1 cellular context compared by ENCODE assay signal in genomic region chr11:63764712-63765631, GRCh38.
TF ChIP-seq lines count a peak whose summit lies in the region.

No MANE protein-coding gene starts in this region.

TF ChIP-seq in HepG2, 621 proteins besides CTCF, POLR2A, EP300 and RAD21 (continues in another document):
- TF ChIP-seq, protein P1, sequence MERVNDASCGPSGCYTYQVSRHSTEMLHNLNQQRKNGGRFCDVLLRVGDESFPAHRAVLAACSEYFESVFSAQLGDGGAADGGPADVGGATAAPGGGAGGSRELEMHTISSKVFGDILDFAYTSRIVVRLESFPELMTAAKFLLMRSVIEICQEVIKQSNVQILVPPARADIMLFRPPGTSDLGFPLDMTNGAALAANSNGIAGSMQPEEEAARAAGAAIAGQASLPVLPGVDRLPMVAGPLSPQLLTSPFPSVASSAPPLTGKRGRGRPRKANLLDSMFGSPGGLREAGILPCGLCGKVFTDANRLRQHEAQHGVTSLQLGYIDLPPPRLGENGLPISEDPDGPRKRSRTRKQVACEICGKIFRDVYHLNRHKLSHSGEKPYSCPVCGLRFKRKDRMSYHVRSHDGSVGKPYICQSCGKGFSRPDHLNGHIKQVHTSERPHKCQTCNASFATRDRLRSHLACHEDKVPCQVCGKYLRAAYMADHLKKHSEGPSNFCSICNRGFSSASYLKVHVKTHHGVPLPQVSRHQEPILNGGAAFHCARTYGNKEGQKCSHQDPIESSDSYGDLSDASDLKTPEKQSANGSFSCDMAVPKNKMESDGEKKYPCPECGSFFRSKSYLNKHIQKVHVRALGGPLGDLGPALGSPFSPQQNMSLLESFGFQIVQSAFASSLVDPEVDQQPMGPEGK (CRISPR knock-in tag; IDR thresholded peaks at IDR 0.05) = peak; percentile 66
- TF ChIP-seq HNF4G (IDR thresholded peaks at IDR 0.05; ENCODE audit: borderline replicate concordance, low read depth, low read length) = peak; percentile 54
- no peak for TF ChIP-seq HNF4G (CRISPR knock-in tag; IDR thresholded peaks at IDR 0.05; ENCODE audit: borderline replicate concordance, low read depth)
- TF ChIP-seq ZNF34 (CRISPR knock-in tag; IDR thresholded peaks at IDR 0.05; ENCODE audit: borderline replicate concordance) = no peak
- TF ChIP-seq DMAP1 (CRISPR knock-in tag; IDR thresholded peaks at IDR 0.05) = 0 out of 2 replicates have a peak, but pooled peaks have one; percentile 32
- TF ChIP-seq ZNF782 (CRISPR knock-in tag; IDR thresholded peaks at IDR 0.05; ENCODE audit: borderline replicate concordance) = no peak
- TF ChIP-seq MTA3 (CRISPR knock-in tag; IDR thresholded peaks at IDR 0.05) = no peak
- 0 out of 2 replicates have a peak, but pooled peaks have one; percentile 43 for TF ChIP-seq SP5 (CRISPR knock-in tag; IDR thresholded peaks at IDR 0.05; ENCODE audit: borderline replicate concordance, low read depth)
- peak; percentile 76 for TF ChIP-seq RBFOX2 (IDR thresholded peaks at IDR 0.05; ENCODE audit: low read depth, low read length)
- no peak for TF ChIP-seq ZSCAN29 (CRISPR knock-in tag; conservative IDR thresholded peaks at IDR 0.05)
- 0 out of 2 replicates have a peak, but pooled peaks have one; percentile 31 for TF ChIP-seq ZSCAN31 (CRISPR knock-in tag; IDR thresholded peaks at IDR 0.05; ENCODE audit: low read depth)
- TF ChIP-seq HNF4A (CRISPR knock-in tag; IDR thresholded peaks at IDR 0.05) = peak; percentile 41; the same call in 1 of the 2 replicates
- peak; percentile 31; the same call in 1 of the 2 replicates for TF ChIP-seq SAP130 (CRISPR knock-in tag; IDR thresholded peaks at IDR 0.05; ENCODE audit: low read depth)
- TF ChIP-seq MYC (CRISPR knock-in tag; IDR thresholded peaks at IDR 0.05; ENCODE audit: borderline replicate concordance) = no peak
- TF ChIP-seq ZNF281 (CRISPR knock-in tag; IDR thresholded peaks at IDR 0.05; ENCODE audit: borderline replicate concordance) = peak; percentile 36; the same call in 1 of the 2 replicates
- peak; percentile 42; the same call in 1 of the 2 replicates for TF ChIP-seq TBX2 (CRISPR knock-in tag; IDR thresholded peaks at IDR 0.05; ENCODE audit: borderline replicate concordance)
- no peak for TF ChIP-seq ZNF713 (CRISPR knock-in tag; IDR thresholded peaks at IDR 0.05)
- no peak for TF ChIP-seq BRCA1 (CRISPR knock-in tag; IDR thresholded peaks at IDR 0.05)
- TF ChIP-seq, protein P2, sequence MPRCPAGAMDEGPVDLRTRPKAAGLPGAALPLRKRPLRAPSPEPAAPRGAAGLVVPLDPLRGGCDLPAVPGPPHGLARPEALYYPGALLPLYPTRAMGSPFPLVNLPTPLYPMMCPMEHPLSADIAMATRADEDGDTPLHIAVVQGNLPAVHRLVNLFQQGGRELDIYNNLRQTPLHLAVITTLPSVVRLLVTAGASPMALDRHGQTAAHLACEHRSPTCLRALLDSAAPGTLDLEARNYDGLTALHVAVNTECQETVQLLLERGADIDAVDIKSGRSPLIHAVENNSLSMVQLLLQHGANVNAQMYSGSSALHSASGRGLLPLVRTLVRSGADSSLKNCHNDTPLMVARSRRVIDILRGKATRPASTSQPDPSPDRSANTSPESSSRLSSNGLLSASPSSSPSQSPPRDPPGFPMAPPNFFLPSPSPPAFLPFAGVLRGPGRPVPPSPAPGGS (CRISPR knock-in tag; IDR thresholded peaks at IDR 0.05) = no peak
- TF ChIP-seq HOXA5 (CRISPR knock-in tag; IDR thresholded peaks at IDR 0.05) = no peak
- TF ChIP-seq ZNF296 (CRISPR knock-in tag; conservative IDR thresholded peaks at IDR 0.05) = no peak
- peak; percentile 27 for TF ChIP-seq ZNF883 (CRISPR knock-in tag; IDR thresholded peaks at IDR 0.05; ENCODE audit: not compliant biosample characterization)
- TF ChIP-seq PAXIP1 (CRISPR knock-in tag; conservative IDR thresholded peaks at IDR 0.05) = peak; percentile 24; the same call in 1 of the 2 replicates
- 0 out of 2 replicates have a peak, but pooled peaks have one; percentile 19 for TF ChIP-seq ZNF747 (CRISPR knock-in tag; IDR thresholded peaks at IDR 0.05; ENCODE audit: borderline replicate concordance)
- TF ChIP-seq HDAC2 (CRISPR knock-in tag; IDR thresholded peaks at IDR 0.05) = peak; percentile 26; the same call in 1 of the 2 replicates
- TF ChIP-seq ZFX (CRISPR knock-in tag; IDR thresholded peaks at IDR 0.05; ENCODE audit: low read depth) = peak; percentile 34; the same call in 1 of the 2 replicates
- no peak for TF ChIP-seq TGIF2 (CRISPR knock-in tag; IDR thresholded peaks at IDR 0.05)
- peak; percentile 93 for TF ChIP-seq AGO2 (optimal IDR thresholded peaks at IDR 0.05; ENCODE audit: low read depth, low read length)
- TF ChIP-seq MATR3 (CRISPR knock-in tag; IDR thresholded peaks at IDR 0.05) = no peak
- TF ChIP-seq JUN (CRISPR knock-in tag; IDR thresholded peaks at IDR 0.05) = no peak
- peak; percentile 55 for TF ChIP-seq NR2F6 (IDR thresholded peaks at IDR 0.05)
- peak; percentile 49; the same call in 1 of the 2 replicates for TF ChIP-seq NR2F6 (CRISPR knock-in tag; IDR thresholded peaks at IDR 0.05)
- no peak for TF ChIP-seq SMARCC2 (IDR thresholded peaks at IDR 0.05)
- peak; percentile 30; the same call in 1 of the 2 replicates for TF ChIP-seq UBTF (CRISPR knock-in tag; IDR thresholded peaks at IDR 0.05)
- TF ChIP-seq RBM22 (optimal IDR thresholded peaks at IDR 0.05; ENCODE audit: low read length) = peak; percentile 43
- 0 out of 2 replicates have a peak, but pooled peaks have one; percentile 46 for TF ChIP-seq HIC2 (CRISPR knock-in tag; IDR thresholded peaks at IDR 0.05; ENCODE audit: low read depth)
- TF ChIP-seq ZBTB38 (CRISPR knock-in tag; IDR thresholded peaks at IDR 0.05) = no peak
- TF ChIP-seq ZNF276 (CRISPR knock-in tag; IDR thresholded peaks at IDR 0.05; ENCODE audit: low read depth) = no peak
- peak; percentile 38; the same call in 1 of the 2 replicates for TF ChIP-seq POLR2AphosphoS5 (IDR thresholded peaks at IDR 0.05; ENCODE audit: low read depth, low read length)
- TF ChIP-seq ZFP36 (IDR thresholded peaks at IDR 0.05; ENCODE audit: borderline replicate concordance, low read depth, low read length, partially characterized antibody) = no peak
- TF ChIP-seq HNRNPL (IDR thresholded peaks at IDR 0.05; ENCODE audit: low read depth, low read length) = peak; percentile 96
- TF ChIP-seq GABPB1 (CRISPR knock-in tag; IDR thresholded peaks at IDR 0.05) = peak; percentile 35; the same call in 1 of the 2 replicates
- no peak for TF ChIP-seq ZNF512 (CRISPR knock-in tag; IDR thresholded peaks at IDR 0.05)
- peak; percentile 24; the same call in 1 of the 2 replicates for TF ChIP-seq EED (CRISPR knock-in tag; IDR thresholded peaks at IDR 0.05)
- TF ChIP-seq TARDBP (CRISPR knock-in tag; IDR thresholded peaks at IDR 0.05) = no peak
